ENCODE assay signal across 8 cellular contexts in genomic region chr1:153985984-153986761, GRCh38. TPM values are rescaled to one million over a fixed set of nuclear protein-coding genes. Genes with fewer than 3 reads are reported as not detected.
A peak's percentile ranks its signal among the peaks of the same experiment; 100 is the strongest.
DNase-seq lines count a peak whose midpoint lies in the region; ATAC-seq and TF ChIP-seq lines count a peak whose summit lies in the region.

RAB13 (minus strand) TSS chr1:153986339; CDS start chr1:153986236, 103 bp downstream.

- no peaks in the 10 kb centered on the region for H3K27me3 ChIP-seq in CD4-positive, CD25-positive, alpha-beta regulatory T cell (ENCODE audit: control insufficient read depth, insufficient read depth, low read length)
- no peaks in the 10 kb centered on the region for H3K27me3 ChIP-seq in breast epithelium
- no peaks in the 10 kb centered on the region for H3K27me3 ChIP-seq in iPS DF 6.9 (ENCODE audit: control insufficient read depth, insufficient read depth, low read length)

- peak within 1 kb of the TSS; percentile 50 for H3K4me3 ChIP-seq in CD4-positive, CD25-positive, alpha-beta regulatory T cell (ENCODE audit: low read depth, low read length)
- peak within 1 kb of the TSS; percentile 59 to 76 (median 66) for H3K4me3 ChIP-seq in breast epithelium
- H3K4me3 ChIP-seq in iPS DF 6.9 (ENCODE audit: low read length) = peak within 1 kb of the TSS; percentile 49

- no peaks in the 10 kb centered on the region for H3K9me3 ChIP-seq in CD4-positive, CD25-positive, alpha-beta regulatory T cell (ENCODE audit: control insufficient read depth in 2 of 2, low read length in 2 of 2)
- no peaks in the 10 kb centered on the region for H3K9me3 ChIP-seq in breast epithelium
- no peaks in the 10 kb centered on the region for H3K9me3 ChIP-seq in iPS DF 6.9 (ENCODE audit: control insufficient read depth, insufficient read depth, low read length)

- DNase-seq in CD4-positive, CD25-positive, alpha-beta regulatory T cell = no peak
- DNase-seq in HFFc6 (peak; percentile 78), NOMO-1 treated with DMSO at 0.1 percent for 48 hours (lab: John Stamatoyannopoulos, UW; ENCODE audit: unreplicated experiment) (peak; percentile 38), breast epithelium (ENCODE audit: low spot score in 2 of 2) (peak; percentile 83 to 88), iPS DF 6.9 (ENCODE audit: low read depth, low spot score) (peak; percentile 35), renal cortical epithelial cell (ENCODE audit: low read depth) (peak; percentile 75)

- peaks cover 1% of the 10 kb centered on the region for H3K36me3 ChIP-seq in CD4-positive, CD25-positive, alpha-beta regulatory T cell (ENCODE audit: control insufficient read depth, insufficient read depth, low read length)
- no peaks in the 10 kb centered on the region for H3K36me3 ChIP-seq in breast epithelium
- H3K36me3 ChIP-seq in iPS DF 6.9 (ENCODE audit: control insufficient read depth, insufficient read depth, low read length) = peaks cover 14% of the 10 kb centered on the region; the same call in 1 of the 2 replicates

- no peak for TF ChIP-seq POLR2A in breast epithelium (IDR thresholded peaks at IDR 0.05)

- peak within 1 kb of the TSS; percentile 69 to 85 (median 70) for H3K4me3 Mint-ChIP-seq in CD4-positive, CD25-positive, alpha-beta regulatory T cell
- peak within 1 kb of the TSS; percentile 95 for H3K4me3 Mint-ChIP-seq in HFFc6

- intact Hi-C loops in breast epithelium (cut with DNase I; ENCODE audit: low total_unique reads) = no loop called here

- peaks cover 9% of the 10 kb centered on the region for H3K27me3 Mint-ChIP-seq in CD4-positive, CD25-positive, alpha-beta regulatory T cell
- peaks cover 9% of the 10 kb centered on the region for H3K27me3 Mint-ChIP-seq in HFFc6 (ENCODE audit: insufficient read depth)

- no CpG with 5 or more reads among the region's 31 CpGs for WGBS in iPS DF 6.9 (ENCODE audit: insufficient coverage, insufficient read length)

- peaks cover 9 to 25% (median 14%) of the 10 kb centered on the region in 4 donors for H3K4me1 Mint-ChIP-seq in CD4-positive, CD25-positive, alpha-beta regulatory T cell
- H3K4me1 Mint-ChIP-seq in HFFc6 (ENCODE audit: low read depth) = peaks cover 37% of the 10 kb centered on the region

- H3K27ac ChIP-seq in CD4-positive, CD25-positive, alpha-beta regulatory T cell (ENCODE audit: insufficient read depth, low read length, poor library complexity, severe bottlenecking) = peak within 1 kb of the TSS; percentile 65
- peak within 1 kb of the TSS; percentile 67 to 77 for H3K27ac ChIP-seq in breast epithelium
- H3K27ac ChIP-seq in iPS DF 6.9 (ENCODE audit: low read length) = no peak within 1 kb of the TSS

- H3K27ac Mint-ChIP-seq in CD4-positive, CD25-positive, alpha-beta regulatory T cell = peak within 1 kb of the TSS; percentile 58 to 90 (median 83)
- peak within 1 kb of the TSS; percentile 88 for H3K27ac Mint-ChIP-seq in HFFc6

- ATAC-seq in CD4-positive, CD25-positive, alpha-beta regulatory T cell (ENCODE audit: low read depth in 2 of 2) = no peak
- ATAC-seq in HG03439 (IDR thresholded peaks at IDR 0.05; ENCODE audit: unreplicated experiment) (no peak), HG03354 (IDR thresholded peaks at IDR 0.05; ENCODE audit: poor library complexity, severe bottlenecking, unreplicated experiment) (no peak)

- TF ChIP-seq CTCF in HFFc6 (IDR thresholded peaks at IDR 0.05) = no peak
- no peak for TF ChIP-seq CTCF in breast epithelium (IDR thresholded peaks at IDR 0.05)

- peaks cover 12% of the 10 kb centered on the region for H3K4me1 ChIP-seq in CD4-positive, CD25-positive, alpha-beta regulatory T cell (ENCODE audit: control insufficient read depth, insufficient read depth, low read length, poor library complexity, severe bottlenecking)
- H3K4me1 ChIP-seq in breast epithelium = peaks cover 3 to 8% of the 10 kb centered on the region in 2 donors
- peaks cover 1% of the 10 kb centered on the region; the same call in 1 of the 2 replicates for H3K4me1 ChIP-seq in iPS DF 6.9 (ENCODE audit: control insufficient read depth, insufficient read depth, low read length)

- peaks cover 2% of the 10 kb centered on the region for H3K36me3 Mint-ChIP-seq in CD4-positive, CD25-positive, alpha-beta regulatory T cell
- H3K36me3 Mint-ChIP-seq in HFFc6 (ENCODE audit: low read depth) = peaks cover 34% of the 10 kb centered on the region

- peaks cover 0 to 2% (median 0%) of the 10 kb centered on the region in 7 donors for H3K9me3 Mint-ChIP-seq in CD4-positive, CD25-positive, alpha-beta regulatory T cell
- H3K9me3 Mint-ChIP-seq in HFFc6 = peaks cover 7% of the 10 kb centered on the region

RNA-seq across cellular contexts. Expression of gene RAB13, which starts in this region (rescaled TPM):
- 0.57 TPM for total RNA-seq in CD4-positive, CD25-positive, alpha-beta regulatory T cell
- polyA plus RNA-seq in CD4-positive, CD25-positive, alpha-beta regulatory T cell = not detected
- 100 to 1,000 TPM; 119 to 138 (median 128) TPM for total RNA-seq in HFFc6 (2021; fragmentation: NEBNext Ultra II Directional; extraction: Animal tissue kit (Norgen Biotek cat#: 25700))
- total RNA-seq in breast epithelium = 10 to 100 TPM; 45.8 to 68.3 (median 62.6) TPM
- total RNA-seq in renal cortical epithelial cell = 80.6 and 154 TPM in 2 replicates

Comparison
In these comparisons a context has a peak if more than half of its experiments do, and no peak if none do; other contexts are left out.
1. RNA of gene RAB13 (total RNA-seq): 80.6 to 154 TPM in renal cortical epithelial cell, 119 to 138 TPM in HFFc6 and 45.8 to 68.3 TPM in breast epithelium; 0.57 TPM in CD4-positive, CD25-positive, alpha-beta regulatory T cell (single experiment); every median in the first group is over 10 times any median in the second.
2. DNase-seq: peak in HFFc6 (single experiment), NOMO-1 treated with DMSO at 0.1 percent for 48 hours (single experiment), breast epithelium (2 of 2), iPS DF 6.9 (single experiment) and renal cortical epithelial cell (single experiment); none in CD4-positive, CD25-positive, alpha-beta regulatory T cell (0 of 3).
3. Peak in every context shown above with its lines, with median percentiles within 50 percentile points of each other: H3K4me3 ChIP-seq.